ENCODE assay signal across 31 cellular contexts in the genomic region with DNA sequence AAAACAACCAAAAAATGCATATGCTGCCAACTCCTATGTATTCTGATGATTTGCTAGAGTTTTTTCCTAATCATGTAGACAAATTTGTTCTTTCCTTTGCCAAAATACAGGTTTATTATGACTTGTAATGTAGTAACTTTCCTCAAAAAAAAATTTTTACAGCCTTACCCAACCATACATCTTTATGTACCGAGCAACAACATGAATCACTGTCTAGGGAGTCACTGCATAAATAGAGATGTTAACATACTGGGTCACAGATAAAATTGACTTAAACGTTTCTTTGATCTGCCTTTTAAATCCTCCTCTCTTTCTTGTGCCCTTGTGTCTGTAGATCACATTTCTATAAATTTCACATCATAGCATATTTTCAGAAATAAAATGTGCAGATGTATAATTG.
"Had no signal": no experiment of that assay in that cellular context is flagged by ENCODE, and none has a peak within 500 bp of the region (broad histone marks: within the 10 kb centered on the region; RNA-seq: fewer than 3 reads in every experiment).

No MANE protein-coding gene starts in this region.

- H3K9me3 Mint-ChIP-seq: activated naive CD4-positive, alpha-beta T cell treated with anti-CD3 and anti-CD28 coated beads, Interleukin-2, amount 50 U/mL, for 24 hours had no signal

- H3K36me3 ChIP-seq: ascending aorta, colonic mucosa, esophagus squamous epithelium, gastroesophageal sphincter, WERI-Rb-1 had no signal

- H3K4me3 ChIP-seq: ascending aorta, colonic mucosa, esophagus squamous epithelium, gastroesophageal sphincter had no signal

- H3K27ac ChIP-seq: ascending aorta, colonic mucosa, epithelial cell of prostate, esophagus squamous epithelium, gastroesophageal sphincter, WERI-Rb-1 had no signal

- H3K4me1 ChIP-seq: ascending aorta, colonic mucosa, esophagus squamous epithelium, gastroesophageal sphincter had no signal

- H3K27ac Mint-ChIP-seq: activated B cell treated with CpG ODN at 0.5 μM for 24 hours; activated CD8-positive, alpha-beta memory T cell treated with anti-CD3 and anti-CD28 coated beads, Interleukin-2, amount 10 ng/mL, durations not matched to agents 7 days and 5 days; activated CD8-positive, alpha-beta T cell treated with anti-CD3 and anti-CD28 coated beads, Interleukin-2, amount 10 ng/mL, durations not matched to agents 7 days and 5 days; activated naive CD4-positive, alpha-beta T cell treated with anti-CD3 and anti-CD28 coated beads for 36 hours; activated naive CD4-positive, alpha-beta T cell treated with anti-CD3 and anti-CD28 coated beads, Interleukin-2, amount 50 U/mL, for 24 hours; activated naive CD8-positive, alpha-beta T cell treated with anti-CD3 and anti-CD28 coated beads for 36 hours; activated naive CD8-positive, alpha-beta T cell treated with anti-CD3 and anti-CD28 coated beads, Interleukin-2, amount 50 U/mL, for 24 hours; activated T-helper 1 cell treated with anti-CD3 and anti-CD28 coated beads, Interleukin-12 subunit alpha, Interleukin-12 subunit beta, Interleukin-2, Interleukin-4 antibody, amounts not matched to agents 30 ng/mL and 10 ng/mL and 1 ng/mL, durations not matched to agents 14 hours and 24 hours and 36 hours; activated T-helper 2 cell treated with anti-CD3 and anti-CD28 coated beads, Interferon-gamma antibody, Interleukin-2, Interleukin-4, amounts not matched to agents 10 μg/mL and 5 μg/mL and 100 μg/mL, durations not matched to agents 14 hours and 24 hours and 36 hours; brain; endodermal cell; T-helper 17 cell; T-helper 2 cell treated with Interferon-gamma antibody and Interleukin-4, amounts not matched to agents 5 μg/mL and 100 μg/mL, for 36 hours had no signal

- H3K4me3 Mint-ChIP-seq: activated B cell treated with CpG ODN at 0.5 μM for 24 hours; activated CD8-positive, alpha-beta memory T cell treated with anti-CD3 and anti-CD28 coated beads, Interleukin-2, amount 10 ng/mL, durations not matched to agents 7 days and 5 days; activated CD8-positive, alpha-beta T cell treated with anti-CD3 and anti-CD28 coated beads, Interleukin-2, amount 10 ng/mL, durations not matched to agents 7 days and 5 days; activated naive CD4-positive, alpha-beta T cell treated with anti-CD3 and anti-CD28 coated beads for 36 hours; activated naive CD4-positive, alpha-beta T cell treated with anti-CD3 and anti-CD28 coated beads, Interleukin-2, amount 50 U/mL, for 24 hours; activated naive CD8-positive, alpha-beta T cell treated with anti-CD3 and anti-CD28 coated beads for 36 hours; activated naive CD8-positive, alpha-beta T cell treated with anti-CD3 and anti-CD28 coated beads, Interleukin-2, amount 50 U/mL, for 24 hours; activated T-helper 1 cell treated with anti-CD3 and anti-CD28 coated beads, Interleukin-12 subunit alpha, Interleukin-12 subunit beta, Interleukin-2, Interleukin-4 antibody, amounts not matched to agents 30 ng/mL and 10 ng/mL and 1 ng/mL, durations not matched to agents 14 hours and 24 hours and 36 hours; brain; endodermal cell; T-helper 17 cell; T-helper 2 cell treated with Interferon-gamma antibody and Interleukin-4, amounts not matched to agents 5 μg/mL and 100 μg/mL, for 36 hours had no signal

- H3K36me3 Mint-ChIP-seq: activated naive CD8-positive, alpha-beta T cell treated with anti-CD3 and anti-CD28 coated beads for 36 hours; brain had no signal

- H3K4me1 Mint-ChIP-seq: activated B cell treated with CpG ODN at 0.5 μM for 24 hours; activated naive CD8-positive, alpha-beta T cell treated with anti-CD3 and anti-CD28 coated beads for 36 hours; brain; endodermal cell had no signal

- H3K27me3 Mint-ChIP-seq: activated CD8-positive, alpha-beta memory T cell treated with anti-CD3 and anti-CD28 coated beads, Interleukin-2, amount 10 ng/mL, durations not matched to agents 7 days and 5 days; activated naive CD8-positive, alpha-beta T cell treated with anti-CD3 and anti-CD28 coated beads for 36 hours; brain; T-helper 17 cell had no signal

- DNase-seq: activated B cell treated with CpG ODN at 0.5 μM for 24 hours; activated CD4-positive, alpha-beta T cell treated with anti-CD3 and anti-CD28 coated beads for 48 hours; activated CD4-positive, alpha-beta T cell treated with anti-CD3 and anti-CD28 coated beads, Interleukin-2, amount 50 U/mL, for 1 hour; activated CD4-positive, alpha-beta T cell treated with anti-CD3 and anti-CD28 coated beads, Interleukin-2, amount 50 U/mL, for 48 hours; activated CD8-positive, alpha-beta memory T cell treated with anti-CD3 and anti-CD28 coated beads, Interleukin-2, amount 10 ng/mL, durations not matched to agents 7 days and 5 days; activated CD8-positive, alpha-beta memory T cell treated with anti-CD3 and anti-CD28 coated beads, Interleukin-2, amount 50 U/mL, for 4 hours; activated CD8-positive, alpha-beta T cell treated with anti-CD3 and anti-CD28 coated beads, Interleukin-2, amount 10 ng/mL, durations not matched to agents 7 days and 5 days; activated effector memory CD4-positive, alpha-beta T cell treated with anti-CD3 and anti-CD28 coated beads, Interleukin-2, amount 50 U/mL, for 16 hours; activated naive CD4-positive, alpha-beta T cell treated with anti-CD3 and anti-CD28 coated beads for 36 hours; activated naive CD8-positive, alpha-beta T cell treated with anti-CD3 and anti-CD28 coated beads for 36 hours; activated naive CD8-positive, alpha-beta T cell treated with anti-CD3 and anti-CD28 coated beads, Interleukin-2, amount 50 U/mL, for 24 hours; activated T-cell treated with anti-CD3 and anti-CD28 coated beads, Interleukin-2, amount 50 U/mL, for 1 hour; activated T-cell treated with anti-CD3 and anti-CD28 coated beads, Interleukin-2, amount 50 U/mL, for 48 hours; caudate nucleus; colonic mucosa; effector CD8-positive, alpha-beta T cell; endodermal cell; esophagus squamous epithelium; foreskin melanocyte; T-helper 1 cell; T-helper 17 cell; T1000; WERI-Rb-1 had no signal

- H3K9me3 ChIP-seq: ascending aorta, colonic mucosa had no signal

- H3K27me3 ChIP-seq: ascending aorta, colonic mucosa, esophagus squamous epithelium, gastroesophageal sphincter had no signal
